ENCODE assay signal across 8 cellular contexts in genomic region chr6:33390767-33391277, GRCh38. TPM values are rescaled to one million over a fixed set of nuclear protein-coding genes. Genes with fewer than 3 reads are reported as not detected.
DNase-seq lines count a peak whose midpoint lies in the region; ATAC-seq, FAIRE-seq and TF ChIP-seq lines count a peak whose summit lies in the region.

No MANE protein-coding gene starts in this region.

- no peaks in the 10 kb centered on the region for H3K27me3 Mint-ChIP-seq in activated T-cell treated with anti-CD3 and anti-CD28 coated beads, Interleukin-2, amount 50 U/mL, for 72 hours (ENCODE audit: low read depth)

- peaks cover 41% of the 10 kb centered on the region for H3K79me2 ChIP-seq in HepG2 (ENCODE audit: insufficient read depth, low read length)

- peak in 1 of 2 donors; percentile 3 for ATAC-seq in activated T-cell treated with anti-CD3 and anti-CD28 coated beads, Interleukin-2, amount 50 U/mL, for 72 hours (replicated peaks in 1 of 2)
- ATAC-seq in HepG2, result no peak

- no peaks in the 10 kb centered on the region for H3K27me3 ChIP-seq in adipocyte (replicated peaks; ENCODE audit: control insufficient read depth, insufficient read depth, low read length)
- no peaks in the 10 kb centered on the region; a peak in 1 of 5 replicates for H3K27me3 ChIP-seq in HepG2 (ENCODE audit: control insufficient read depth in 1 of 2, insufficient read depth in 2 of 2, low read length in 2 of 2)
- H3K27me3 ChIP-seq in tibial artery, result no peaks in the 10 kb centered on the region

- TF ChIP-seq CTCF in HepG2 (CRISPR knock-in tag; IDR thresholded peaks at IDR 0.05) (no peak), tibial artery (IDR thresholded peaks at IDR 0.05) (no peak)

- FAIRE-seq in HepG2 (lab: Jason Lieb, UNC) (no peak), H54 (lab: Jason Lieb, UNC) (no peak)

- DNase-seq in activated T-cell treated with anti-CD3 and anti-CD28 coated beads, Interleukin-2, amount 50 U/mL, for 72 hours, result no peak
- DNase-seq in activated T-cell treated with anti-CD3 and anti-CD28 coated beads, Interleukin-2, amount 50 U/mL, for 48 hours, result no peak
- DNase-seq in adipocyte (ENCODE audit: low read depth) (no peak), HepG2 (ENCODE audit: low spot score) (no peak), tibial artery (no peak), H54 (ENCODE audit: insufficient read length, low spot score) (no peak), NCI-H146 (lab: John Stamatoyannopoulos, UW) (no peak), activated gamma-delta T cell (lab: John Stamatoyannopoulos, UW) (no peak)

- H3K9ac ChIP-seq in adipocyte (ENCODE audit: low read length) (peak overlapping the region; percentile 78), HepG2 (ENCODE audit: insufficient read depth, low read depth, low read length) (peak overlapping the region; percentile 60)

- POLR2A ChIA-PET in HepG2 (lab: Yijun Ruan, JAX), result interaction anchor here (1.0 to 1.5 kb wide), 6 partner anchors 19 to 119 kb away, joined by 4 to 8 read pairs (median 6); partner anchors contain the start of genes CUTA, PHF1, RPS18 and VPS52

- no peak for TF ChIP-seq RAD21 in HepG2 (CRISPR knock-in tag; IDR thresholded peaks at IDR 0.05)

- H2AFZ ChIP-seq in HepG2 (ENCODE audit: low read length), result peak overlapping the region; percentile 97

- intact Hi-C loops in HepG2 (cut with micrococcal nuclease; ENCODE audit: unreplicated experiment) (loop anchor here (1.0 to 5.0 kb wide), 5 partner anchors 19 to 194 kb away; partner anchors contain the start of gene CUTA), tibial artery (cut with DNase I; ENCODE audit: low total_unique reads) (loop anchor here (10.0 kb wide), 1 partner anchor 64 kb away; the partner anchor contains the start of gene ZBTB9)

- H3K4me1 Mint-ChIP-seq in activated T-cell treated with anti-CD3 and anti-CD28 coated beads, Interleukin-2, amount 50 U/mL, for 72 hours (ENCODE audit: low read depth), result peaks cover 46% of the 10 kb centered on the region

- TSS peak; percentile 93 for BruUV-seq in HepG2 (replicated peaks; lab: Mats Ljungman, UMichigan)

- peaks cover 5% of the 10 kb centered on the region for H3K4me1 ChIP-seq in adipocyte (ENCODE audit: control insufficient read depth, insufficient read depth, low read length)
- H3K4me1 ChIP-seq in HepG2 (ENCODE audit: insufficient read depth, low read length), result peaks cover 44% of the 10 kb centered on the region
- peaks cover 0 to 12% (median 7%) of the 10 kb centered on the region in 4 donors for H3K4me1 ChIP-seq in tibial artery

- no peaks in the 10 kb centered on the region for H3K9me3 ChIP-seq in adipocyte (ENCODE audit: control insufficient read depth, low read length)
- no peaks in the 10 kb centered on the region for H3K9me3 ChIP-seq in HepG2 (ENCODE audit: low read length)
- H3K9me3 ChIP-seq in tibial artery, result no peaks in the 10 kb centered on the region

- H3K36me3 ChIP-seq in adipocyte (ENCODE audit: control insufficient read depth, insufficient read depth, low read length, severe bottlenecking), result no peaks in the 10 kb centered on the region
- H3K36me3 ChIP-seq in HepG2 (replicated peaks in 1 of 2; ENCODE audit: control insufficient read depth in 1 of 2, insufficient read depth in 2 of 2, low read length in 2 of 2), result no peaks in the 10 kb centered on the region; a peak in 1 of 5 replicates
- no peaks in the 10 kb centered on the region for H3K36me3 ChIP-seq in tibial artery

- peak overlapping the region; percentile 91 for H3K4me3 Mint-ChIP-seq in activated T-cell treated with anti-CD3 and anti-CD28 coated beads, Interleukin-2, amount 50 U/mL, for 72 hours

- H3K27ac ChIP-seq in HepG2 (ENCODE audit: extremely low read length, insufficient read depth, low read length) (peak overlapping the region; percentile 70), tibial artery (peak overlapping the region; percentile 86 to 92)

- TF ChIP-seq EP300 in HepG2 (IDR thresholded peaks at IDR 0.05; ENCODE audit: low read depth in 2 of 2, low read length in 2 of 2), result no peak
- no peak for TF ChIP-seq EP300 in HepG2 (CRISPR knock-in tag; IDR thresholded peaks at IDR 0.05; ENCODE audit: borderline replicate concordance)

- H3K27ac Mint-ChIP-seq in activated T-cell treated with anti-CD3 and anti-CD28 coated beads, Interleukin-2, amount 50 U/mL, for 72 hours, result peak overlapping the region; percentile 66

- H3K9me3 Mint-ChIP-seq in activated T-cell treated with anti-CD3 and anti-CD28 coated beads, Interleukin-2, amount 50 U/mL, for 72 hours, result no peaks in the 10 kb centered on the region

- no peaks in the 10 kb centered on the region for H4K20me1 ChIP-seq in HepG2 (ENCODE audit: insufficient read depth, low read length)

- H3K36me3 Mint-ChIP-seq in activated T-cell treated with anti-CD3 and anti-CD28 coated beads, Interleukin-2, amount 50 U/mL, for 72 hours (ENCODE audit: insufficient read depth in 2 of 2), result peaks cover 14 to 24% of the 10 kb centered on the region in 2 donors

- in situ Hi-C loops in HepG2 (cut with HindIII; ENCODE audit: extremely low pct_ligation_motif_present, low pct_unique_long_range_greater_than_20kb), result no loop called here

- TF ChIP-seq POLR2A in HepG2 (IDR thresholded peaks at IDR 0.05; ENCODE audit: insufficient read depth in 1 of 2, low read depth in 2 of 2, low read length in 2 of 2) (peak in 1 of 2 experiments; percentile 51; a peak in 1 of 4 replicates), H54 (IDR thresholded peaks at IDR 0.05; ENCODE audit: low read depth, low read length) (no peak)

- WGBS in HepG2 (ENCODE audit: low lambda C conversion rate), result 69% methylated on average over 9 of the region's 9 CpGs

- peak overlapping the region; percentile 72 for H3K4me2 ChIP-seq in HepG2 (ENCODE audit: low read depth, low read length)

- CTCF ChIA-PET in HepG2 (lab: Yijun Ruan, JAX; ENCODE audit: low intra/inter-chr PET ratio, low total read pairs), result interaction anchor here (1.0 to 1.5 kb wide), 3 partner anchors 35 to 110 kb away, joined by 3 to 19 read pairs (median 5); no protein-coding TSS in a partner anchor

- H3K4me3 ChIP-seq in adipocyte (ENCODE audit: low read length), result peak overlapping the region; percentile 35
- peak overlapping the region; percentile 3 to 95 (median 27); a peak in 4 of 6 replicates for H3K4me3 ChIP-seq in HepG2 (replicated peaks in 1 of 3; ENCODE audit: insufficient read depth in 1 of 3, low read depth in 2 of 3, low read length in 3 of 3)
- peak overlapping the region; percentile 47 to 50 for H3K4me3 ChIP-seq in tibial artery

RNA-seq across cellular contexts. Expression of gene KIFC1, which starts 0.8 kb away (rescaled TPM):
- 10 to 100 TPM; 91.7 to 96.3 TPM for total RNA-seq in activated T-cell treated with anti-CD3 and anti-CD28 coated beads, Interleukin-2, amount 50 U/mL, for 72 hours
- 45.5 and 47.6 TPM in 2 replicates for total RNA-seq in HepG2 (2016; rRNA removed; fragmentation: Illumina TruSeq; extraction: Trizol)
- 7.7 and 8.2 TPM in 2 replicates for total RNA-seq in HepG2 (2016; cell fraction: cytosol; rRNA removed; fragmentation: Illumina TruSeq; extraction: Trizol; ENCODE audit: low read depth)
- 43.2 and 48.8 TPM in 2 replicates for total RNA-seq in HepG2 (2016; cell fraction: insoluble cytoplasmic fraction; rRNA removed; fragmentation: Illumina TruSeq; extraction: Trizol)
- 18.6 and 22.9 TPM in 2 replicates for total RNA-seq in HepG2 (2016; cell fraction: membrane; rRNA removed; fragmentation: Illumina TruSeq; extraction: Trizol)
- 40.9 and 44.4 TPM in 2 replicates for total RNA-seq in HepG2 (2016; cell fraction: nucleus; rRNA removed; fragmentation: Illumina TruSeq; extraction: Trizol)
- polyA plus RNA-seq in HepG2 (2011; rRNA removed), result 20.4 and 25.0 TPM in 2 replicates
- 12.6 and 23.6 TPM in 2 replicates for polyA plus RNA-seq in HepG2 (2011; cell fraction: cytosol; rRNA removed)
- 42.5 and 71.9 TPM in 2 replicates for polyA plus RNA-seq in HepG2 (2011; cell fraction: nucleus; rRNA removed)
- polyA plus RNA-seq in HepG2 (2012), result 13.7 and 21.2 TPM in 2 replicates
- 3.3 and 3.9 TPM in 2 replicates for polyA plus RNA-seq in HepG2 (2016; cell fraction: cytosol; fragmentation: Illumina TruSeq; extraction: Trizol; ENCODE audit: low read depth)
- polyA plus RNA-seq in HepG2 (2016; cell fraction: insoluble cytoplasmic fraction; fragmentation: Illumina TruSeq; extraction: Trizol; ENCODE audit: low read depth), result 50.9 and 58.4 TPM in 2 replicates
- 6.2 and 7.1 TPM in 2 replicates for polyA plus RNA-seq in HepG2 (2016; cell fraction: membrane; fragmentation: Illumina TruSeq; extraction: Trizol; ENCODE audit: low read depth)
- polyA plus RNA-seq in HepG2 (2016; cell fraction: nucleus; fragmentation: Illumina TruSeq; extraction: Trizol; ENCODE audit: insufficient read depth, low read depth), result 83.2 and 93.0 TPM in 2 replicates
- 36.0 and 106 TPM in 2 replicates for polyA minus RNA-seq in HepG2 (2011; rRNA and poly(A)+ RNA removed; ENCODE audit: low replicate concordance)
- polyA minus RNA-seq in HepG2 (2011; cell fraction: cytosol; rRNA and poly(A)+ RNA removed), result 8.9 and 14.8 TPM in 2 replicates
- 35.4 and 47.3 TPM in 2 replicates for polyA minus RNA-seq in HepG2 (2011; cell fraction: nucleus; rRNA and poly(A)+ RNA removed)

RNA-seq across cellular contexts. Expression of gene PHF1, which starts 20.0 kb away (rescaled TPM):
- 10 to 100 TPM; 65.2 to 77.3 TPM for total RNA-seq in activated T-cell treated with anti-CD3 and anti-CD28 coated beads, Interleukin-2, amount 50 U/mL, for 72 hours
- total RNA-seq in HepG2 (2016; rRNA removed; fragmentation: Illumina TruSeq; extraction: Trizol), result 14.3 and 25.4 TPM in 2 replicates
- total RNA-seq in HepG2 (2016; cell fraction: cytosol; rRNA removed; fragmentation: Illumina TruSeq; extraction: Trizol; ENCODE audit: low read depth), result 8.6 and 10.0 TPM in 2 replicates
- total RNA-seq in HepG2 (2016; cell fraction: insoluble cytoplasmic fraction; rRNA removed; fragmentation: Illumina TruSeq; extraction: Trizol), result 13.8 and 26.7 TPM in 2 replicates
- 20.1 and 20.5 TPM in 2 replicates for total RNA-seq in HepG2 (2016; cell fraction: membrane; rRNA removed; fragmentation: Illumina TruSeq; extraction: Trizol)
- 25.9 and 27.3 TPM in 2 replicates for total RNA-seq in HepG2 (2016; cell fraction: nucleus; rRNA removed; fragmentation: Illumina TruSeq; extraction: Trizol)
- 61.9 and 77.2 TPM in 2 replicates for polyA plus RNA-seq in HepG2 (2011; rRNA removed)
- polyA plus RNA-seq in HepG2 (2011; cell fraction: cytosol; rRNA removed), result 41.5 and 45.3 TPM in 2 replicates
- polyA plus RNA-seq in HepG2 (2011; cell fraction: nucleus; rRNA removed), result 358 and 376 TPM in 2 replicates
- 45.7 and 67.9 TPM in 2 replicates for polyA plus RNA-seq in HepG2 (2012)
- polyA plus RNA-seq in HepG2 (2016; cell fraction: cytosol; fragmentation: Illumina TruSeq; extraction: Trizol; ENCODE audit: low read depth), result 16.9 and 19.4 TPM in 2 replicates
- 26.3 and 31.9 TPM in 2 replicates for polyA plus RNA-seq in HepG2 (2016; cell fraction: insoluble cytoplasmic fraction; fragmentation: Illumina TruSeq; extraction: Trizol; ENCODE audit: low read depth)
- 31.4 and 34.9 TPM in 2 replicates for polyA plus RNA-seq in HepG2 (2016; cell fraction: membrane; fragmentation: Illumina TruSeq; extraction: Trizol; ENCODE audit: low read depth)
- polyA plus RNA-seq in HepG2 (2016; cell fraction: nucleus; fragmentation: Illumina TruSeq; extraction: Trizol; ENCODE audit: insufficient read depth, low read depth), result 98.6 and 111 TPM in 2 replicates
- polyA minus RNA-seq in HepG2 (2011; rRNA and poly(A)+ RNA removed; ENCODE audit: low replicate concordance), result 22.2 and 35.1 TPM in 2 replicates
- 11.8 and 13.5 TPM in 2 replicates for polyA minus RNA-seq in HepG2 (2011; cell fraction: cytosol; rRNA and poly(A)+ RNA removed)
- 33.0 and 41.3 TPM in 2 replicates for polyA minus RNA-seq in HepG2 (2011; cell fraction: nucleus; rRNA and poly(A)+ RNA removed)

RNA-seq across cellular contexts. Expression of gene CUTA, which starts 27.1 kb away (rescaled TPM):
- total RNA-seq in activated T-cell treated with anti-CD3 and anti-CD28 coated beads, Interleukin-2, amount 50 U/mL, for 72 hours, result 100 to 1,000 TPM; 212 to 222 TPM
- total RNA-seq in HepG2 (2016; rRNA removed; fragmentation: Illumina TruSeq; extraction: Trizol), result 106 and 180 TPM in 2 replicates
- 87.7 and 122 TPM in 2 replicates for total RNA-seq in HepG2 (2016; cell fraction: cytosol; rRNA removed; fragmentation: Illumina TruSeq; extraction: Trizol; ENCODE audit: low read depth)
- 99.2 and 177 TPM in 2 replicates for total RNA-seq in HepG2 (2016; cell fraction: insoluble cytoplasmic fraction; rRNA removed; fragmentation: Illumina TruSeq; extraction: Trizol)
- 103 and 132 TPM in 2 replicates for total RNA-seq in HepG2 (2016; cell fraction: membrane; rRNA removed; fragmentation: Illumina TruSeq; extraction: Trizol)
- 108 and 119 TPM in 2 replicates for total RNA-seq in HepG2 (2016; cell fraction: nucleus; rRNA removed; fragmentation: Illumina TruSeq; extraction: Trizol)
- polyA plus RNA-seq in HepG2 (2011; rRNA removed), result 169 and 170 TPM in 2 replicates
- polyA plus RNA-seq in HepG2 (2011; cell fraction: cytosol; rRNA removed), result 216 and 233 TPM in 2 replicates
- 172 and 210 TPM in 2 replicates for polyA plus RNA-seq in HepG2 (2011; cell fraction: nucleus; rRNA removed)
- polyA plus RNA-seq in HepG2 (2012), result 255 and 283 TPM in 2 replicates
- polyA plus RNA-seq in HepG2 (2016; cell fraction: cytosol; fragmentation: Illumina TruSeq; extraction: Trizol; ENCODE audit: low read depth), result 146 and 200 TPM in 2 replicates
- polyA plus RNA-seq in HepG2 (2016; cell fraction: insoluble cytoplasmic fraction; fragmentation: Illumina TruSeq; extraction: Trizol; ENCODE audit: low read depth), result 151 and 161 TPM in 2 replicates
- 164 and 192 TPM in 2 replicates for polyA plus RNA-seq in HepG2 (2016; cell fraction: membrane; fragmentation: Illumina TruSeq; extraction: Trizol; ENCODE audit: low read depth)
- polyA plus RNA-seq in HepG2 (2016; cell fraction: nucleus; fragmentation: Illumina TruSeq; extraction: Trizol; ENCODE audit: insufficient read depth, low read depth), result 257 and 280 TPM in 2 replicates
- 123 and 177 TPM in 2 replicates for polyA minus RNA-seq in HepG2 (2011; rRNA and poly(A)+ RNA removed; ENCODE audit: low replicate concordance)
- 58.9 and 70.6 TPM in 2 replicates for polyA minus RNA-seq in HepG2 (2011; cell fraction: cytosol; rRNA and poly(A)+ RNA removed)
- polyA minus RNA-seq in HepG2 (2011; cell fraction: nucleus; rRNA and poly(A)+ RNA removed), result 46.0 and 46.9 TPM in 2 replicates

RNA-seq across cellular contexts. Expression of gene SYNGAP1, which starts 29.0 kb away (rescaled TPM):
- total RNA-seq in activated T-cell treated with anti-CD3 and anti-CD28 coated beads, Interleukin-2, amount 50 U/mL, for 72 hours, result 10 to 100 TPM; 86.9 to 91.5 TPM
- total RNA-seq in HepG2 (2016; rRNA removed; fragmentation: Illumina TruSeq; extraction: Trizol), result 0.41 and 0.75 TPM in 2 replicates
- total RNA-seq in HepG2 (2016; cell fraction: cytosol; rRNA removed; fragmentation: Illumina TruSeq; extraction: Trizol; ENCODE audit: low read depth), result 0.09 and 0.10 TPM in 2 replicates
- total RNA-seq in HepG2 (2016; cell fraction: insoluble cytoplasmic fraction; rRNA removed; fragmentation: Illumina TruSeq; extraction: Trizol), result 0.42 and 0.78 TPM in 2 replicates
- total RNA-seq in HepG2 (2016; cell fraction: membrane; rRNA removed; fragmentation: Illumina TruSeq; extraction: Trizol), result 0.14 and 0.15 TPM in 2 replicates
- total RNA-seq in HepG2 (2016; cell fraction: nucleus; rRNA removed; fragmentation: Illumina TruSeq; extraction: Trizol), result 1.1 and 1.4 TPM in 2 replicates
- 1.1 and 1.9 TPM in 2 replicates for polyA plus RNA-seq in HepG2 (2011; rRNA removed)
- polyA plus RNA-seq in HepG2 (2011; cell fraction: cytosol; rRNA removed), result 0.32 and 0.33 TPM in 2 replicates
- 12.4 and 12.6 TPM in 2 replicates for polyA plus RNA-seq in HepG2 (2011; cell fraction: nucleus; rRNA removed)
- 2.7 and 3.4 TPM in 2 replicates for polyA plus RNA-seq in HepG2 (2012)
- 0.07 TPM in 2 replicates for polyA plus RNA-seq in HepG2 (2016; cell fraction: cytosol; fragmentation: Illumina TruSeq; extraction: Trizol; ENCODE audit: low read depth)
- 0.70 and 1.0 TPM in 2 replicates for polyA plus RNA-seq in HepG2 (2016; cell fraction: insoluble cytoplasmic fraction; fragmentation: Illumina TruSeq; extraction: Trizol; ENCODE audit: low read depth)
- 0.16 and 0.18 TPM in 2 replicates for polyA plus RNA-seq in HepG2 (2016; cell fraction: membrane; fragmentation: Illumina TruSeq; extraction: Trizol; ENCODE audit: low read depth)
- polyA plus RNA-seq in HepG2 (2016; cell fraction: nucleus; fragmentation: Illumina TruSeq; extraction: Trizol; ENCODE audit: insufficient read depth, low read depth), result 6.2 and 14.4 TPM in 2 replicates
- polyA minus RNA-seq in HepG2 (2011; rRNA and poly(A)+ RNA removed; ENCODE audit: low replicate concordance), result 0.98 and 2.6 TPM in 2 replicates
- polyA minus RNA-seq in HepG2 (2011; cell fraction: cytosol; rRNA and poly(A)+ RNA removed), result 0.26 and 0.49 TPM in 2 replicates
- polyA minus RNA-seq in HepG2 (2011; cell fraction: nucleus; rRNA and poly(A)+ RNA removed), result 2.2 and 4.4 TPM in 2 replicates
